ENCODE assay signal across 8 cellular contexts in the genomic region with DNA sequence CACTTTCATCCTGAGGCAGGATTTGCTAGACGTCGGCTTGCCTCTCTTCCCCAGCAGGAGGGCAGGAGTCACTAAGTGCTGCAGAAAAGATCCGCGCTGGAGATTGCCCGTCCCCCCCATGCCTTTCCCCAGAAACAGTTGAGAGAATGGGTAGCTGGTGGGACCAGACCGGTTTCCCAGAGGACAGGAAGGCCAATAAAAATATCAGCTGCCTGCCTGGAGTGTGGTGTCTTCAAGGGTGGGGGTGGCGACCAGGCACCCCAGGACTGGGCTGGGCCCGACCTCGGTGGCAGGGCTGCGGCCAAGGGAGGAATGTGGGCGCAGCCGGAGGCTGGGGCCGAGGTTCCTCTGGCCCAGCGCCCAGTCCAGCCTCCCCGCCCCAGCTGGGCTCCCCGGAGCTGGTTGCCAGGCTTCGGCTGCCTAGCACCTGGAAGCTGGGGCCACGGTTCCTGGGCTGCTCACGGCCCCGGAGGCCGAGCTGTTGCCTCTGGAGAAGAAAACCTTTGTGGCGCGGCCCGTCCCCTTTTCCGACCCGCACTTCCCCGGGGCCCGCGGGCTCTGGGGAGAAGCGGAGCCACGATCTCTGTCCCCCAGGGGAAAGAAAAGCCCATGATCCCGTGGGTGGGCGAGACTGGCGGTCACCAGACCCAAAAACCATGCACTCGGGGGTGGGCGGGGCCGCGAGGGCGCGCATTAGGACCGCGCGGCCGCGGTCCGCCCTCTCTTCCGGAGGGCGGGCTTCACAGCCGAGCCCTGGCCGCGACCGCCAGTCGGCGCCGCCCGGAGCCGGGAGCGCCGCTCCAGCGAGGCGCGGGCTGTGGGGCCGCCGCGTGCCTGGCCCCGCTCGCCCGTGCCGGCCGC. TPM values are rescaled to one million over a fixed set of nuclear protein-coding genes. Genes with fewer than 3 reads are reported as not detected.
DNase-seq lines count a peak whose midpoint lies in the region; ATAC-seq lines count a peak whose summit lies in the region.

A gene with protein sequence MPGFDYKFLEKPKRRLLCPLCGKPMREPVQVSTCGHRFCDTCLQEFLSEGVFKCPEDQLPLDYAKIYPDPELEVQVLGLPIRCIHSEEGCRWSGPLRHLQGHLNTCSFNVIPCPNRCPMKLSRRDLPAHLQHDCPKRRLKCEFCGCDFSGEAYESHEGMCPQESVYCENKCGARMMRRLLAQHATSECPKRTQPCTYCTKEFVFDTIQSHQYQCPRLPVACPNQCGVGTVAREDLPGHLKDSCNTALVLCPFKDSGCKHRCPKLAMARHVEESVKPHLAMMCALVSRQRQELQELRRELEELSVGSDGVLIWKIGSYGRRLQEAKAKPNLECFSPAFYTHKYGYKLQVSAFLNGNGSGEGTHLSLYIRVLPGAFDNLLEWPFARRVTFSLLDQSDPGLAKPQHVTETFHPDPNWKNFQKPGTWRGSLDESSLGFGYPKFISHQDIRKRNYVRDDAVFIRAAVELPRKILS (plus strand): TSS at position 769 of the 861 bp plus-strand sequence. CDS start 102 bp downstream, outside the sequence.

- peak within 1 kb of the TSS; percentile 91 for H3K4me3 Mint-ChIP-seq in activated T-cell treated with anti-CD3 and anti-CD28 coated beads, Interleukin-2, amount 50 U/mL, for 4 hours
- H3K4me3 Mint-ChIP-seq in stimulated activated memory B cell treated with anti-CD40 and anti-IgM and Interleukin-4, amounts not matched to agents 10 μg/mL and 1 μg/mL and 100 μg/mL, for 72 hours, result peak within 1 kb of the TSS; percentile 95

- H3K27ac Mint-ChIP-seq in stimulated activated memory B cell treated with anti-CD40 and anti-IgM and Interleukin-4, amounts not matched to agents 10 μg/mL and 1 μg/mL and 100 μg/mL, for 72 hours, result peak within 1 kb of the TSS; percentile 93

- H3K4me3 ChIP-seq in esophagus (ENCODE audit: low read depth in 1 of 2, low read length in 2 of 2) (peak within 1 kb of the TSS; percentile 69 to 74), mucosa of rectum (ENCODE audit: low read length in 2 of 2) (peak within 1 kb of the TSS; percentile 76 to 83)

- WGBS in esophagus, 2 donors, result 1 to 2% methylated on average over 41 to 70 of the region's 70 CpGs

- no peaks in the 10 kb centered on the region for H3K9me3 Mint-ChIP-seq in activated T-cell treated with anti-CD3 and anti-CD28 coated beads, Interleukin-2, amount 50 U/mL, for 4 hours
- no peaks in the 10 kb centered on the region for H3K9me3 Mint-ChIP-seq in stimulated activated memory B cell treated with anti-CD40 and anti-IgM and Interleukin-4, amounts not matched to agents 10 μg/mL and 1 μg/mL and 100 μg/mL, for 72 hours

- H3K36me3 ChIP-seq in esophagus (ENCODE audit: control insufficient read depth in 2 of 2, insufficient read depth in 2 of 2, low read length in 1 of 2) (peaks cover 6 to 15% of the 10 kb centered on the region in 2 donors), mucosa of rectum (ENCODE audit: control insufficient read depth in 2 of 2, insufficient read depth in 2 of 2, low read length in 2 of 2) (peaks cover 11 to 14% of the 10 kb centered on the region in 2 donors)

- H3K4me1 ChIP-seq in esophagus (ENCODE audit: control insufficient read depth in 2 of 2, insufficient read depth in 2 of 2, low read length in 1 of 2) (peaks cover 7 to 32% of the 10 kb centered on the region in 2 donors), mucosa of rectum (ENCODE audit: control insufficient read depth in 2 of 2, insufficient read depth in 2 of 2, low read length in 2 of 2) (peaks cover 62% of the 10 kb centered on the region in 2 donors)

- no peaks in the 10 kb centered on the region for H3K27me3 Mint-ChIP-seq in activated T-cell treated with anti-CD3 and anti-CD28 coated beads, Interleukin-2, amount 50 U/mL, for 4 hours (ENCODE audit: low read depth)
- H3K27me3 Mint-ChIP-seq in stimulated activated memory B cell treated with anti-CD40 and anti-IgM and Interleukin-4, amounts not matched to agents 10 μg/mL and 1 μg/mL and 100 μg/mL, for 72 hours, result no peaks in the 10 kb centered on the region

- peaks cover 6% of the 10 kb centered on the region for H3K36me3 Mint-ChIP-seq in activated T-cell treated with anti-CD3 and anti-CD28 coated beads, Interleukin-2, amount 50 U/mL, for 4 hours (ENCODE audit: insufficient read depth)
- H3K36me3 Mint-ChIP-seq in stimulated activated memory B cell treated with anti-CD40 and anti-IgM and Interleukin-4, amounts not matched to agents 10 μg/mL and 1 μg/mL and 100 μg/mL, for 72 hours, result peaks cover 51% of the 10 kb centered on the region

- H3K9ac ChIP-seq in mucosa of rectum (ENCODE audit: low read depth in 1 of 2, low read length in 2 of 2), result peak within 1 kb of the TSS; percentile 83 to 94

- H3K4me1 Mint-ChIP-seq in activated T-cell treated with anti-CD3 and anti-CD28 coated beads, Interleukin-2, amount 50 U/mL, for 4 hours (ENCODE audit: low read depth), result peaks cover 32% of the 10 kb centered on the region
- H3K4me1 Mint-ChIP-seq in stimulated activated memory B cell treated with anti-CD40 and anti-IgM and Interleukin-4, amounts not matched to agents 10 μg/mL and 1 μg/mL and 100 μg/mL, for 72 hours, result peaks cover 84% of the 10 kb centered on the region

- H3K27ac ChIP-seq in esophagus (ENCODE audit: low read depth in 2 of 2, low read length in 1 of 2) (peak within 1 kb of the TSS; percentile 93 to 97), mucosa of rectum (ENCODE audit: low read depth in 2 of 2, low read length in 2 of 2) (peak within 1 kb of the TSS; percentile 97 to 98)

- DNase-seq in D341Med (ENCODE audit: low spot score) (peak; percentile 98), HuH-7 (ENCODE audit: low spot score) (peak; percentile 94), OCI-M1 (lab: John Stamatoyannopoulos, UW) (peak; percentile 96)
- DNase-seq in activated T-cell treated with anti-CD3 and anti-CD28 coated beads, Interleukin-2, amount 50 U/mL, for 4 hours, result peak; percentile 73

- peak; percentile 60 for ATAC-seq in GM21423 (IDR thresholded peaks at IDR 0.05; ENCODE audit: unreplicated experiment)
- peak; percentile 93 for ATAC-seq in activated T-cell treated with anti-CD3 and anti-CD28 coated beads, Interleukin-2, amount 50 U/mL, for 4 hours
- peak; percentile 84 for ATAC-seq in stimulated activated memory B cell treated with anti-CD40 and anti-IgM and Interleukin-4, amounts not matched to agents 10 μg/mL and 1 μg/mL and 100 μg/mL, for 72 hours

- H3K9me3 ChIP-seq in esophagus (ENCODE audit: control insufficient read depth in 2 of 2, insufficient read depth in 1 of 2, low read depth in 1 of 2, low read length in 1 of 2) (no peaks in the 10 kb centered on the region), mucosa of rectum (ENCODE audit: control insufficient read depth in 2 of 2, low read length in 2 of 2) (no peaks in the 10 kb centered on the region)

- no peaks in the 10 kb centered on the region for H3K27me3 ChIP-seq in esophagus (ENCODE audit: control insufficient read depth in 1 of 2, insufficient read depth in 2 of 2, low read length in 2 of 2)
- H3K27me3 ChIP-seq in mucosa of rectum (ENCODE audit: control insufficient read depth in 2 of 2, insufficient read depth in 2 of 2, low read length in 2 of 2), result no peaks in the 10 kb centered on the region

RNA-seq across cellular contexts. Expression of the gene that starts here (rescaled TPM):
- total RNA-seq in activated T-cell treated with anti-CD3 and anti-CD28 coated beads, Interleukin-2, amount 50 U/mL, for 4 hours, result 100 to 1,000 TPM; 221 to 247 (median 229) TPM
- 10 to 100 TPM; 30.0 to 34.6 TPM for polyA plus RNA-seq in esophagus

Comparison
In these comparisons a context has a peak if more than half of its experiments do, and no peak if none do; other contexts are left out.
1. Peak in every context shown above with its lines: DNase-seq, ATAC-seq, H3K4me3 ChIP-seq and H3K27ac ChIP-seq.